ENCODE assay signal across 8 cellular contexts in genomic region chr2:61906187-61906470, GRCh38. TPM values are rescaled to one million over a fixed set of nuclear protein-coding genes. Genes with fewer than 3 reads are reported as not detected.
A peak's percentile ranks its signal among the peaks of the same experiment; 100 is the strongest.
DNase-seq lines count a peak whose midpoint lies in the region; ATAC-seq and TF ChIP-seq lines count a peak whose summit lies in the region.

No MANE protein-coding gene starts in this region.

- peak overlapping the region; percentile 68 for H3K4me2 ChIP-seq in MM.1S (ENCODE audit: low read depth, low read length)

- no peaks in the 10 kb centered on the region for H4K20me1 ChIP-seq in MM.1S (ENCODE audit: insufficient read depth, low read length)

- no peaks in the 10 kb centered on the region for H3K9me2 ChIP-seq in MM.1S (replicated peaks; ENCODE audit: insufficient read depth, low read length)

- ATAC-seq in GM21423 (IDR thresholded peaks at IDR 0.05; ENCODE audit: unreplicated experiment), result peak; percentile 18

- no peaks in the 10 kb centered on the region for H3K27me3 Mint-ChIP-seq in endodermal cell (ENCODE audit: insufficient read depth)

- H3K9ac ChIP-seq in MM.1S (ENCODE audit: low read length), result peak overlapping the region; percentile 62
- H3K9ac ChIP-seq in endodermal cell (ENCODE audit: extremely low read depth, low read length, poor library complexity, severe bottlenecking), result peak overlapping the region; percentile 66

- no peaks in the 10 kb centered on the region for H3F3A ChIP-seq in MM.1S (ENCODE audit: insufficient read depth, low read length)

- WGBS in endodermal cell (ENCODE audit: insufficient coverage in 1 of 2, insufficient read length in 1 of 2), 2 experiments, result 8 to 16% methylated on average over 4 to 5 of the region's 6 CpGs

- H3K9me3 Mint-ChIP-seq in endodermal cell, result no peaks in the 10 kb centered on the region

- H3K27me3 ChIP-seq in MM.1S (replicated peaks; ENCODE audit: insufficient read depth, low read length) (no peaks in the 10 kb centered on the region), endodermal cell (ENCODE audit: control insufficient read depth, insufficient read depth, low read length, poor library complexity, severe bottlenecking) (no peaks in the 10 kb centered on the region), neutrophil (no peaks in the 10 kb centered on the region)

- peak overlapping the region; percentile 84 for H3K4me3 ChIP-seq in MM.1S (ENCODE audit: low read length)
- H3K4me3 ChIP-seq in endodermal cell (ENCODE audit: low read length), result peak overlapping the region; percentile 98
- H3K4me3 ChIP-seq in neutrophil (ENCODE audit: low read depth in 1 of 2, low read length in 1 of 2), result peak overlapping the region; percentile 79 to 82

- H3K36me3 ChIP-seq in MM.1S (replicated peaks; ENCODE audit: insufficient read depth, low read length), result no peaks in the 10 kb centered on the region
- no peaks in the 10 kb centered on the region for H3K36me3 ChIP-seq in endodermal cell (ENCODE audit: control insufficient read depth, insufficient read depth, low read length)
- no peaks in the 10 kb centered on the region for H3K36me3 ChIP-seq in neutrophil

- peak overlapping the region; percentile 90 for H2AFZ ChIP-seq in MM.1S (ENCODE audit: low read length)

- no peaks in the 10 kb centered on the region for H3K36me3 Mint-ChIP-seq in endodermal cell (ENCODE audit: low read depth)

- H3K79me2 ChIP-seq in MM.1S (ENCODE audit: low read length), result peaks cover 42% of the 10 kb centered on the region

- peak overlapping the region; percentile 85 for H3K4me3 Mint-ChIP-seq in endodermal cell

- H3K4me1 ChIP-seq in MM.1S (ENCODE audit: low read length), result peaks cover 7% of the 10 kb centered on the region; the same call in 1 of the 2 replicates
- no peaks in the 10 kb centered on the region for H3K4me1 ChIP-seq in endodermal cell (ENCODE audit: control insufficient read depth, insufficient read depth, low read length)
- peaks cover 5 to 12% of the 10 kb centered on the region in 2 experiments for H3K4me1 ChIP-seq in neutrophil (ENCODE audit: control insufficient read depth in 1 of 2, insufficient read depth in 1 of 2, low read depth in 1 of 2, low read length in 1 of 2)

- H3K9me3 ChIP-seq in MM.1S (replicated peaks; ENCODE audit: insufficient read depth, low read length), result no peaks in the 10 kb centered on the region
- H3K9me3 ChIP-seq in endodermal cell (ENCODE audit: control insufficient read depth, low read length), result no peaks in the 10 kb centered on the region
- no peaks in the 10 kb centered on the region for H3K9me3 ChIP-seq in neutrophil

- TF ChIP-seq CTCF in MM.1S (IDR thresholded peaks at IDR 0.05; ENCODE audit: low read length), result no peak
- no peak for TF ChIP-seq CTCF in endodermal cell (conservative IDR thresholded peaks at IDR 0.05)
- no peak for TF ChIP-seq CTCF in neutrophil (IDR thresholded peaks at IDR 0.05)

- H3K27ac ChIP-seq in MM.1S (ENCODE audit: low read length), result no peak overlapping the region
- no peak overlapping the region for H3K27ac ChIP-seq in endodermal cell (ENCODE audit: low read depth, low read length)
- no peak overlapping the region for H3K27ac ChIP-seq in neutrophil

- DNase-seq in MM.1S (no peak), endodermal cell (no peak), NK-92 (lab: John Stamatoyannopoulos, UW; ENCODE audit: unreplicated experiment) (no peak), globus pallidus (ENCODE audit: low spot score) (no peak), superior temporal gyrus (ENCODE audit: extremely low spot score) (no peak), NCI-H1417 (lab: John Stamatoyannopoulos, UW) (no peak)

- H3K27ac Mint-ChIP-seq in endodermal cell, result peak overlapping the region; percentile 75

- peaks cover 2% of the 10 kb centered on the region for H3K4me1 Mint-ChIP-seq in endodermal cell

RNA-seq across cellular contexts. Expression of gene COMMD1, which starts 0.7 kb away (rescaled TPM):
- 10 to 100 TPM; 27.8 to 28.4 TPM for total RNA-seq in endodermal cell
- 37.4 TPM for polyA plus RNA-seq in endodermal cell (2013, experiment 1 of 2)
- polyA plus RNA-seq in endodermal cell (2013, experiment 2 of 2), result 39.8 TPM

RNA-seq across cellular contexts. Expression of gene CCT4, which starts 17.7 kb away (rescaled TPM):
- 100 to 1,000 TPM; 259 to 315 TPM for total RNA-seq in endodermal cell
- polyA plus RNA-seq in endodermal cell (2013, experiment 1 of 2), result 229 TPM
- 214 TPM for polyA plus RNA-seq in endodermal cell (2013, experiment 2 of 2)

RNA-seq across cellular contexts. Expression of gene FAM161A, which starts 52.3 kb away (rescaled TPM):
- total RNA-seq in endodermal cell, result 10 to 100 TPM; 15.1 to 19.0 TPM
- 8.7 TPM for polyA plus RNA-seq in endodermal cell (2013, experiment 1 of 2)
- 11.9 TPM for polyA plus RNA-seq in endodermal cell (2013, experiment 2 of 2)
